ENCODE assay signal across 22 cellular contexts in the genomic region with DNA sequence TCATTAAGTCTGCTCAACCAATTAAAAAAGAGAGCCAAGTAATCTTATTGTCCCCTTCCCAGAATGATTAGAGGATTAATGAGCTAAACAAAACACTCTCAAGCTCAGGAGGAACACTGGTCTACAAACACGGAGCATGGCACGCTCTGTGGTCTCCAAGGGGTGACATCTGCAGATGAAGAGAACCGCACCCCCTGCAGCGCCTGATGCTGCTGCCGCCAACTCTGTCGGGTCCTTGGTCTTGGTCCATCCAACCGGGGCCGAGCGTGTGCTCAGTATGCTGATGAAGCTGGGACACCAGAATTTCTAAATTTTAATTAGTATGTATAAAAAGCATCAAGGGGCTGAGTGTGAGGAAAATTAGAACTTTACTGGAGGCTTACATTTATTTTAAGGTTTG.
"Had no signal": no experiment of that assay in that cellular context is flagged by ENCODE, and none has a peak within 500 bp of the region (broad histone marks: within the 10 kb centered on the region; RNA-seq: fewer than 3 reads in every experiment).

No MANE protein-coding gene starts in this region.

- H3K9me3 Mint-ChIP-seq: memory B cell had no signal

- H3K4me1 ChIP-seq: gastrocnemius medialis, heart right ventricle, left lung, lower lobe of right lung had no signal

- ATAC-seq: esophagus mucosa, gastrocnemius medialis, heart right ventricle, left cardiac atrium, left lung, left ventricle myocardium superior, lower lobe of right lung had no signal

- H3K4me3 Mint-ChIP-seq: memory B cell had no signal

- H3K27ac ChIP-seq: coronary artery, dorsolateral prefrontal cortex, epithelial cell of prostate, esophagus squamous epithelium, gastrocnemius medialis, heart right ventricle, left lung, lower lobe of right lung had no signal

- H3K36me3 Mint-ChIP-seq: memory B cell had no signal

- H3K4me1 Mint-ChIP-seq: memory B cell had no signal

- H3K9me3 ChIP-seq: esophagus squamous epithelium, gastrocnemius medialis, heart right ventricle, left lung, lower lobe of right lung had no signal

- H3K27ac Mint-ChIP-seq: memory B cell had no signal

- H3K27me3 ChIP-seq: esophagus squamous epithelium, gastrocnemius medialis, left lung had no signal

- DNase-seq: dermis blood vessel endothelial cell; effector CD4-positive, alpha-beta T cell; effector memory CD4-positive, alpha-beta T cell; erythroblast; esophagus squamous epithelium; foreskin fibroblast; foreskin melanocyte; gastrocnemius medialis; glutamatergic neuron; heart right ventricle; hippocampal formation; left cardiac atrium; left ventricle myocardium superior; lower lobe of right lung; mesendoderm; midbrain had no signal

- H3K4me3 ChIP-seq: coronary artery, esophagus squamous epithelium, gastrocnemius medialis, heart right ventricle, left lung, lower lobe of right lung had no signal

- H3K36me3 ChIP-seq: esophagus squamous epithelium, gastrocnemius medialis, heart right ventricle, left lung, lower lobe of right lung had no signal
